ENCODE assay signal across 25 cellular contexts in the genomic region with DNA sequence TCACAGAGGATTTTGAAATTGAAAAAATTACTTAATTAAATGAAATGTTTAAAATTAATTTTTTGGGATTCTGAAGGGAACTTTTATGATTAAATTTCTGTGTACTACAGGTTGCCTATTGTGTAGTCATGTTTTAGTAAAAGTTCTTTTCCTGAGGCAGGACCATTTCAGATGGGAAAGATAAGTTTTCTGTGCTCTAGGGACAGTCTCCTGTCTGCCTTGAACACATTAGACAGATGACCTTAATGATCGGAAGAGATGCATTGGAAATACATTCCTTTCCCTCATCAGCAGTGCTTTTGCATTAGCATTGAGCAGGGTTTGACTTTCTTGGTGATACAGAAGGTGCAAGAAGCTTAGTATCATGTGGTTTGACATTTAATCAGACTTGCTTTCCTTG.
"Had no signal": no experiment of that assay in that cellular context is flagged by ENCODE, and none has a peak within 500 bp of the region (broad histone marks: within the 10 kb centered on the region; RNA-seq: fewer than 3 reads in every experiment).

No MANE protein-coding gene starts in this region.

- H3K27ac ChIP-seq: foreskin keratinocyte, hepatocyte, lower lobe of right lung, ovary, psoas muscle, testis, tibial nerve, upper lobe of right lung had no signal

- H3K4me3 ChIP-seq: esophagus squamous epithelium, hepatocyte, lower lobe of right lung, ovary, psoas muscle, spleen, testis, tibial nerve, upper lobe of right lung, vagina had no signal

- H3K27me3 ChIP-seq: esophagus squamous epithelium, foreskin keratinocyte, hepatocyte, ovary, spleen, testis, tibial nerve, upper lobe of right lung, vagina had no signal

- H3K27me3 Mint-ChIP-seq: dendritic cell treated with granulocyte-macrophage colony-stimulating factor and Interleukin-4, amounts not matched to agents 40 ng/mL and 50 ng/mL, for 4 days; effector memory CD8-positive, alpha-beta T cell; memory B cell; stimulated activated memory B cell treated with anti-CD40 and anti-IgM and Interleukin-4, amounts not matched to agents 10 μg/mL and 1 μg/mL and 100 μg/mL, for 72 hours; stimulated activated naive CD8-positive, alpha-beta T cell treated with anti-CD3 and anti-CD28 coated beads, Interleukin-15, Interleukin-2, amounts not matched to agents 100 ng/mL and 50 ng/mL, for 24 hours had no signal

- H3K4me3 Mint-ChIP-seq: dendritic cell treated with granulocyte-macrophage colony-stimulating factor and Interleukin-4, amounts not matched to agents 40 ng/mL and 50 ng/mL, for 4 days; effector memory CD8-positive, alpha-beta T cell; memory B cell; mesothelial cell of epicardium; natural killer cell; neural crest cell; stimulated activated memory B cell treated with anti-CD40 and anti-IgM and Interleukin-4, amounts not matched to agents 10 μg/mL and 1 μg/mL and 100 μg/mL, for 72 hours; stimulated activated naive CD8-positive, alpha-beta T cell treated with anti-CD3 and anti-CD28 coated beads, Interleukin-15, Interleukin-2, amounts not matched to agents 100 ng/mL and 50 ng/mL, for 24 hours had no signal

- H3K9me3 Mint-ChIP-seq: effector memory CD8-positive, alpha-beta T cell had no signal

- H3K4me2 ChIP-seq: hepatocyte had no signal

- ATAC-seq: effector memory CD8-positive, alpha-beta T cell; foreskin keratinocyte; lower lobe of right lung; natural killer cell; psoas muscle; sciatic nerve; stimulated activated memory B cell treated with anti-CD40 and anti-IgM and Interleukin-4, amounts not matched to agents 10 μg/mL and 1 μg/mL and 100 μg/mL, for 72 hours; upper lobe of right lung had no signal

- DNase-seq: effector memory CD8-positive, alpha-beta T cell; esophagus squamous epithelium; foreskin keratinocyte; head of caudate nucleus; kidney glomerular epithelial cell; lower lobe of right lung; natural killer cell; ovary; psoas muscle; spleen; stimulated activated CD4-positive, alpha-beta T cell treated with anti-CD3 and anti-CD28 coated beads, Interleukin-15, amount 100 ng/mL, for 24 hours; stimulated activated CD4-positive, alpha-beta T cell treated with anti-CD3 and anti-CD28 coated beads, Interleukin-1b, Interleukin-23, amount 100 ng/mL, for 48 hours; stimulated activated CD4-positive, alpha-beta T cell treated with anti-CD3 and anti-CD28 coated beads, Interleukin-4, amount 100 ng/mL, for 24 hours; testis; upper lobe of right lung had no signal

- H3K9me3 ChIP-seq: ovary, testis had no signal

- H3K36me3 ChIP-seq: esophagus squamous epithelium, lower lobe of right lung, ovary, spleen, upper lobe of right lung had no signal

- H2AFZ ChIP-seq: hepatocyte had no signal

- H3K4me1 ChIP-seq: lower lobe of right lung, testis had no signal
